8 cellular contexts compared by ENCODE assay signal in genomic region chr3:75435779-75436376, GRCh38.
DNase-seq lines count a peak whose midpoint lies in the region; TF ChIP-seq lines count a peak whose summit lies in the region.
"Not testable (repeated sequence)": the region's sequence is repeated elsewhere in the genome, so short reads cannot be mapped to it uniquely, and the experiment has no call there.

No MANE protein-coding gene starts in this region.

- not testable (repeated sequence) for H3K79me2 ChIP-seq in osteoblast (ENCODE audit: insufficient read depth, low read length)

- not testable (repeated sequence) for TF ChIP-seq CTCF in WI38 (IDR thresholded peaks at IDR 0.05; ENCODE audit: low read depth, low read length); osteoblast (IDR thresholded peaks at IDR 0.05; ENCODE audit: extremely low read depth, low read depth, low read length); uterus (IDR thresholded peaks at IDR 0.05)

- H3K4me2 ChIP-seq in osteoblast (ENCODE audit: insufficient read depth, low read length): peak overlapping the region; percentile 75

- H4K20me1 ChIP-seq in osteoblast (ENCODE audit: insufficient read depth, low read length): not testable (repeated sequence)

- H3K4me3 ChIP-seq in WI38 (ENCODE audit: low read depth, low read length) (peak overlapping the region; percentile 54), iPS-18a (ENCODE audit: low read length) (peak overlapping the region; percentile 64), osteoblast (ENCODE audit: insufficient read depth, low read length) (peak overlapping the region; percentile 75), uterus (peak overlapping the region; percentile 81 to 83)

- H3K36me3 ChIP-seq in iPS-18a (ENCODE audit: control insufficient read depth, low read depth, low read length); osteoblast (ENCODE audit: insufficient read depth, low read length); uterus: not testable (repeated sequence)

- intact Hi-C loops in uterus (cut with DNase I; ENCODE audit: low total_unique reads): not testable (repeated sequence)

- H3K27ac ChIP-seq in cingulate gyrus (ENCODE audit: low read depth, low read length): peak overlapping the region; percentile 87
- not testable (repeated sequence) for H3K27ac ChIP-seq in iPS-18a (ENCODE audit: low read length); osteoblast (ENCODE audit: low read depth, low read length)
- H3K27ac ChIP-seq in uterus: peak overlapping the region; percentile 90 to 97

- H3K9me3 ChIP-seq in iPS-18a (ENCODE audit: control insufficient read depth, low read depth, low read length); osteoblast (ENCODE audit: low read depth, low read length); uterus: not testable (repeated sequence)

- not testable (repeated sequence) for H3K27me3 ChIP-seq in iPS-18a (ENCODE audit: control insufficient read depth, insufficient read depth, low read length); osteoblast (ENCODE audit: insufficient read depth, low read length); uterus

- H3K9ac ChIP-seq in iPS-18a (ENCODE audit: low read length): peak overlapping the region; percentile 52

- DNase-seq in ELR (ENCODE audit: low read depth): peak; percentile 71
- peak; percentile 31 for DNase-seq in HT-29 (ENCODE audit: low spot score)
- DNase-seq in NCI-H510A treated with DMSO at 0.1 percent for 48 hours (lab: John Stamatoyannopoulos, UW): peak; percentile 69
- DNase-seq in osteoblast (ENCODE audit: insufficient read length, low spot score, missing footprints): not testable (repeated sequence)
- DNase-seq in uterus: peak in 1 of 2 donors; percentile 56

- TF ChIP-seq POLR2A in uterus (IDR thresholded peaks at IDR 0.05): peak in 1 of 2 donors; percentile 46

- H3K4me1 ChIP-seq in iPS-18a (ENCODE audit: control insufficient read depth, low read depth, low read length); uterus: not testable (repeated sequence)
- H3K4me1 ChIP-seq in osteoblast (ENCODE audit: insufficient read depth, low read length): peaks cover 22% of the 10 kb centered on the region

- H2AFZ ChIP-seq in osteoblast (ENCODE audit: low read length): peak overlapping the region; percentile 79
